Comparison of ENCODE assay signal across 19 cellular contexts in genomic region chr1:19975423-19976193, GRCh38. TPM values are rescaled to one million over a fixed set of nuclear protein-coding genes. Genes with fewer than 3 reads are reported as not detected.
"Had no signal": no experiment of that assay in that cellular context is flagged by ENCODE, and none has a peak within 500 bp of the region (broad histone marks: within the 10 kb centered on the region; RNA-seq: fewer than 3 reads in every experiment).

No MANE protein-coding gene starts in this region.

- DNase-seq: activated CD4-positive, alpha-beta T cell treated with anti-CD3 and anti-CD28 coated beads, Interleukin-2, amount 50 U/mL, for 1 hour; activated gamma-delta T cell treated with Interleukin-2 at 50 U/mL for 16 hours; sigmoid colon; stimulated activated CD4-positive, alpha-beta T cell treated with anti-CD3 and anti-CD28 coated beads, Interleukin-12 subunit alpha, Interleukin-12 subunit beta, amount 100 ng/mL, for 4 hours; T-helper 17 cell had no signal

- H3K9me3 ChIP-seq: breast epithelium, sigmoid colon, suprapubic skin, upper lobe of left lung had no signal

- H3K27me3 ChIP-seq: breast epithelium, sigmoid colon, upper lobe of left lung had no signal

- H3K36me3 ChIP-seq: breast epithelium, sigmoid colon, suprapubic skin, upper lobe of left lung had no signal

- H3K27ac ChIP-seq: breast epithelium, suprapubic skin, upper lobe of left lung had no signal

- H3K4me1 ChIP-seq: breast epithelium had no signal

- H3K4me3 ChIP-seq: breast epithelium, sigmoid colon, suprapubic skin, upper lobe of left lung had no signal

- ATAC-seq: stimulated activated naive CD8-positive, alpha-beta T cell treated with anti-CD3 and anti-CD28 coated beads, Interleukin-15, Interleukin-2, amounts not matched to agents 100 U/mL and 50 U/mL, for 24 hours had no signal

RNA-seq across cellular contexts. Expression of gene PLA2G2A, which starts 3.8 kb away (rescaled TPM):
- total RNA-seq: activated naive CD8-positive, alpha-beta T cell treated with anti-CD3 and anti-CD28 coated beads for 36 hours; chondrocyte; dermis microvascular lymphatic vessel endothelial cell; glomerular endothelial cell; myocyte; neural crest cell; T-helper 17 cell had no signal
- polyA plus RNA-seq: immature natural killer cell had no signal

RNA-seq across cellular contexts. Expression of gene PLA2G2E, which starts 52.2 kb away (rescaled TPM):
- total RNA-seq: activated naive CD8-positive, alpha-beta T cell treated with anti-CD3 and anti-CD28 coated beads for 36 hours; breast epithelium; chondrocyte; dermis microvascular lymphatic vessel endothelial cell; glomerular endothelial cell; mesenteric fat pad; myocyte; neural crest cell; posterior vena cava; sigmoid colon; T-helper 17 cell; upper lobe of left lung had no signal
- polyA plus RNA-seq: esophagus, immature natural killer cell, sigmoid colon had no signal
